25 cellular contexts compared by ENCODE assay signal in the genomic region with DNA sequence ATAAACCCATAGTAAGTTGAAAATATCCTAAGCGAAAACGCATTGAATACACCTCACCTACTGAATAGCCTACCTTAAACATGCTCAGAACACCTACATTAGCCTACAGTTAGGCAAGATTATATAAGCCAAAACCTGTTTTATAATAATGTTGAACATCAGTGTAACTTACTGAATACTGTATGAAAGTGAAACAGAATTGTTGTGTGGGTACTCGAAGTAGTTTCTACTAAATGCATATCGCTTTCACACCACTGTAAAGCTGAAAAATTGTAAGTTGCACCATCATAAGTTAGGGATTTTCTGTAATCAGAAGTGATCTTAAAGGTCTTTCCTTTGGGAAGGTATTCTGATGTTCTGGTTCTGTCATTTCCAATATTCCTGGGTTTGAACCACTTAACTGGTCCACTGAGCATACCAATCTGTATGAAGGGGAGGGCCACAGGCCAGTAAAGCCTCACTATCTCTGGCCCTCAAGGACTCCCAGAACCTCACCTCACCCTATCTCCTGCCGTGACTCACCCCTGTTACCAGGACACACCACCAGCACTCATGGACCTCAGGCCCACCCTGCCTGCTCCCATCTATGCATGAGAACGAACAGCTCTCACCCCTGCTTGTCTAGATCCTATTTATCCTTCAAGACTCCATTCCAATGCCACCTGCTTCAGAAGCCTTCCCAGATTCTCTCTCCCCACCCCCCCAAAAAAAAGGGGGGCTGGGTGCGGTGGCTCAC.
DNase-seq lines count a peak whose midpoint lies in the region; ATAC-seq, FAIRE-seq and TF ChIP-seq lines count a peak whose summit lies in the region.
"Had no signal": no experiment of that assay in that cellular context is flagged by ENCODE, and none has a peak within 500 bp of the region (broad histone marks: within the 10 kb centered on the region; RNA-seq: fewer than 3 reads in every experiment).

No MANE protein-coding gene starts in this region.

- POLR2A ChIA-PET in GM12878 (lab: Charles Lee): no interaction called here
- POLR2A ChIA-PET in CD4-positive, alpha-beta memory T cell (lab: Charles Lee; ENCODE audit: partially characterized antibody): interaction anchor here (2.0 kb wide), 1 partner anchor 182 kb away, joined by 24 read pairs; a partner anchor contains a TSS

- TF ChIP-seq RAD21 in GM12878 (IDR thresholded peaks at IDR 0.05; ENCODE audit: insufficient read depth, low read depth, low read length): no peak

- SMC1A ChIA-PET in GM12878 (lab: Charles Lee; ENCODE audit: uncharacterized antibody, unreplicated experiment): interaction anchor here (0.7 to 11.3 kb wide), 14 partner anchors 15 to 282 kb away, joined by 3 to 192 read pairs (median 5); a partner anchor contains a TSS

- H3K27me3 Mint-ChIP-seq in CD4-positive, alpha-beta memory T cell: peaks cover 0 to 3% of the 10 kb centered on the region in 2 donors

- no peaks in the 10 kb centered on the region for H4K20me1 ChIP-seq in GM12878 (ENCODE audit: control insufficient read depth, insufficient read depth)

- H3K27ac ChIP-seq in GM12878 (ENCODE audit: control insufficient read depth, insufficient read depth): peak overlapping the region; percentile 43; the same call in 1 of the 2 replicates
- no peak overlapping the region for H3K27ac ChIP-seq in CD4-positive, alpha-beta memory T cell (ENCODE audit: low read depth, low read length)
- H3K27ac ChIP-seq: BLaER1 treated with 17β-estradiol and CSF1 and Interleukin-3, amounts not matched to agents 10 nM and 100 nM had no signal

- intact Hi-C loops in GM12878 (cut with micrococcal nuclease; ENCODE audit: unreplicated experiment): loop anchor here (2.0 to 10.0 kb wide), 3 partner anchors 59 to 289 kb away; no protein-coding TSS in a partner anchor
- intact Hi-C loops in CD4-positive, alpha-beta memory T cell (cut with micrococcal nuclease): loop anchor here (2.0 kb wide), 1 partner anchor 73 kb away; no protein-coding TSS in a partner anchor

- ATAC-seq in GM19463 (IDR thresholded peaks at IDR 0.05; ENCODE audit: unreplicated experiment): peak; percentile 36
- peak; percentile 40 for ATAC-seq in HG03342 (IDR thresholded peaks at IDR 0.05; ENCODE audit: unreplicated experiment)
- ATAC-seq in GM12878: peak; percentile 68
- no peak for ATAC-seq in GM21381 (IDR thresholded peaks at IDR 0.05; ENCODE audit: unreplicated experiment)
- ATAC-seq in HG03571 (IDR thresholded peaks at IDR 0.05; ENCODE audit: unreplicated experiment): no peak

- H3K9me3 Mint-ChIP-seq in CD4-positive, alpha-beta memory T cell: no peaks in the 10 kb centered on the region
- H3K9me3 Mint-ChIP-seq: stimulated activated naive B cell treated with anti-CD40 and anti-IgM and Interleukin-4, amounts not matched to agents 10 μg/mL and 1 μg/mL and 100 μg/mL, for 72 hours had no signal

- in situ Hi-C loops in GM12878 (cut with MboI): loop anchor here (5.0 kb wide), 1 partner anchor 182 kb away; a partner anchor contains a TSS

- H3K36me3 ChIP-seq in GM12878 (ENCODE audit: control insufficient read depth in 2 of 2, insufficient read depth in 2 of 2, low read length in 1 of 2): no peaks in the 10 kb centered on the region
- no peaks in the 10 kb centered on the region for H3K36me3 ChIP-seq in CD4-positive, alpha-beta memory T cell (ENCODE audit: insufficient read depth, low read length)
- H3K36me3 ChIP-seq: BLaER1 treated with 17β-estradiol and CSF1 and Interleukin-3, amounts not matched to agents 10 nM and 100 nM; prostate gland; tibial artery had no signal

- FAIRE-seq in GM12878 (lab: Jason Lieb, UNC): peak; percentile 79
- FAIRE-seq: endothelial cell of umbilical vein, HTR-8/SVneo had no signal

- no peak overlapping the region for H2AFZ ChIP-seq in GM12878 (ENCODE audit: control insufficient read depth, low read depth, low read length)

- RAD21 ChIA-PET in GM12878 (lab: Charles Lee; ENCODE audit: unreplicated experiment): interaction anchor here (0.8 to 13.0 kb wide), 14 partner anchors 10 to 222 kb away, joined by 3 to 249 read pairs (median 7); a partner anchor contains a TSS

- no peak for TF ChIP-seq CTCF in GM12865 (IDR thresholded peaks at IDR 0.05; ENCODE audit: insufficient read depth, low read depth, low read length, missing control alignments)
- no peak for TF ChIP-seq CTCF in GM12878 (IDR thresholded peaks at IDR 0.05 in 2 of 3, conservative IDR thresholded peaks at IDR 0.05 in 1 of 3; ENCODE audit: control insufficient read depth in 2 of 3, extremely low read depth in 1 of 3, insufficient read depth in 1 of 3, low read depth in 3 of 3, low read length in 3 of 3)

- H3K4me3 Mint-ChIP-seq in CD4-positive, alpha-beta memory T cell: no peak overlapping the region

- H3K9me3 ChIP-seq in GM12878 (replicated peaks; ENCODE audit: control insufficient read depth, insufficient read depth, low read length): no peaks in the 10 kb centered on the region
- H3K9me3 ChIP-seq in CD4-positive, alpha-beta memory T cell (ENCODE audit: control insufficient read depth in 1 of 2, low read length in 2 of 2): no peaks in the 10 kb centered on the region
- H3K9me3 ChIP-seq: BLaER1 treated with 17β-estradiol and CSF1 and Interleukin-3, amounts not matched to agents 10 nM and 100 nM; prostate gland; SK-N-SH; tibial artery had no signal

- H3K9ac ChIP-seq in GM12878 (ENCODE audit: control insufficient read depth, insufficient read depth, low read length): peak overlapping the region; percentile 3; the same call in 1 of the 2 replicates
- H3K9ac ChIP-seq: SK-N-SH had no signal

- DNase-seq in GM12865 (ENCODE audit: low read depth): peak; percentile 43
- no peak for DNase-seq in GM12878 (ENCODE audit: low read depth, low spot score)
- no peak for DNase-seq in CD4-positive, alpha-beta memory T cell
- DNase-seq in NCI-H1105 (lab: John Stamatoyannopoulos, UW): no peak
- DNase-seq: activated effector memory CD4-positive, alpha-beta T cell treated with Interleukin-2 at 50 U/mL for 16 hours; DMS 273 treated with DMSO at 0.1 percent for 48 hours; GOT3; Karpas-422; NCI-H1048; NCI-H2081 treated with DMSO at 0.1 percent for 48 hours; NCI-H446 treated with DMSO at 0.1 percent for 48 hours; NK-92 treated with Interleukin-12 subunit alpha and Interleukin-12 subunit beta, amount 100 ng/mL, for 24 hours; RPMI8226; stimulated activated naive B cell treated with anti-CD40 and anti-IgM and Interleukin-4, amounts not matched to agents 10 μg/mL and 1 μg/mL and 100 μg/mL, for 72 hours; T-helper 9 cell had no signal

- TF ChIP-seq POLR2A in GM12878 (IDR thresholded peaks at IDR 0.05; ENCODE audit: low read depth, low read length): no peak

- H3K27ac Mint-ChIP-seq in CD4-positive, alpha-beta memory T cell: no peak overlapping the region

- peaks cover 0 to 7% (median 1%) of the 10 kb centered on the region in 4 donors for H3K4me1 Mint-ChIP-seq in CD4-positive, alpha-beta memory T cell

- 71% methylated on average over 7 of the region's 7 CpGs for WGBS in GM12878 (ENCODE audit: insufficient coverage, insufficient replicate concordance, low lambda C conversion rate, missing lambda C conversion rate)

- H3K4me1 ChIP-seq in GM12878 (ENCODE audit: control insufficient read depth, insufficient read depth, low read length): peaks cover 25% of the 10 kb centered on the region
- peaks cover 6% of the 10 kb centered on the region for H3K4me1 ChIP-seq in CD4-positive, alpha-beta memory T cell (ENCODE audit: insufficient read depth, low read length)

- H3K4me3 ChIP-seq in GM12865 (ENCODE audit: low read depth, low read length) (no peak overlapping the region), GM12878 (no peak overlapping the region)
- no peak overlapping the region for H3K4me3 ChIP-seq in CD4-positive, alpha-beta memory T cell (ENCODE audit: low read length in 2 of 2)

- TF ChIP-seq EP300 in GM12878 (IDR thresholded peaks at IDR 0.05; ENCODE audit: borderline replicate concordance in 1 of 2, control insufficient read depth in 1 of 2, low read depth in 2 of 2, low read length in 2 of 2): no peak

- no peaks in the 10 kb centered on the region for H3K27me3 ChIP-seq in GM12878 (replicated peaks in 1 of 2; ENCODE audit: control insufficient read depth in 2 of 2, insufficient read depth in 2 of 2, low read length in 1 of 2)
- no peaks in the 10 kb centered on the region for H3K27me3 ChIP-seq in CD4-positive, alpha-beta memory T cell (ENCODE audit: insufficient read depth, low read length)
- H3K27me3 ChIP-seq: BLaER1 treated with 17β-estradiol and CSF1 and Interleukin-3, amounts not matched to agents 10 nM and 100 nM; tibial artery had no signal

- no peaks in the 10 kb centered on the region for H3K79me2 ChIP-seq in GM12878 (ENCODE audit: control insufficient read depth, insufficient read depth, low read length)

- CTCF ChIA-PET in GM12878 (lab: Yijun Ruan, JAX): interaction anchor here (1.1 to 10.5 kb wide), 19 partner anchors 9 to 293 kb away, joined by 3 to 167 read pairs (median 8); a partner anchor contains a TSS
- CTCF ChIA-PET in CD4-positive, alpha-beta memory T cell (lab: Charles Lee; ENCODE audit: partially characterized antibody): interaction anchor here (1.1 to 7.6 kb wide), 14 partner anchors 11 to 289 kb away, joined by 3 to 123 read pairs (median 9); a partner anchor contains a TSS

- BruUV-seq in GM12878 (replicated peaks; lab: Mats Ljungman, UMichigan): no TSS peak

- H3K4me2 ChIP-seq in GM12878 (ENCODE audit: control insufficient read depth, insufficient read depth): peak overlapping the region; percentile 87

- no peaks in the 10 kb centered on the region for H3K36me3 Mint-ChIP-seq in CD4-positive, alpha-beta memory T cell

TF ChIP-seq in GM12878, 131 proteins besides CTCF, POLR2A, EP300 and RAD21 (continues in another document):
- TF ChIP-seq TCF12 (IDR thresholded peaks at IDR 0.05; ENCODE audit: low read depth, low read length): no peak
- TF ChIP-seq CHD2 (IDR thresholded peaks at IDR 0.05; ENCODE audit: borderline replicate concordance, low read depth, low read length): no peak
- TF ChIP-seq SIN3A (IDR thresholded peaks at IDR 0.05; ENCODE audit: low read depth, low read length): no peak

Comparison
In these comparisons a context has a peak if more than half of its experiments do, and no peak if none do; other contexts are left out.
1. ATAC-seq: peak in GM19463 (single experiment), HG03342 (single experiment) and GM12878 (single experiment); none in GM21381 (single experiment) and HG03571 (single experiment).